ENCODE assay signal across 1 cellular context in genomic region chr17:21378553-21378952, GRCh38.
TF ChIP-seq lines count a peak whose summit lies in the region.

No MANE protein-coding gene starts in this region.

TF ChIP-seq in H1, 55 proteins besides CTCF, POLR2A, EP300 and RAD21 (continued from another document):
- TF ChIP-seq ATF3 (IDR thresholded peaks at IDR 0.05; ENCODE audit: insufficient read depth, low read depth, low read length), result no peak
- no peak for TF ChIP-seq KDM5A (IDR thresholded peaks at IDR 0.05; ENCODE audit: low read length)
- no peak for TF ChIP-seq RBBP5 (IDR thresholded peaks at IDR 0.05; ENCODE audit: borderline replicate concordance, low read depth, low read length)
- no peak for TF ChIP-seq ZNF274 (IDR thresholded peaks at IDR 0.05; ENCODE audit: borderline replicate concordance, extremely low read depth, low read length)
- no peak for TF ChIP-seq CBX8 (IDR thresholded peaks at IDR 0.05; ENCODE audit: borderline replicate concordance, low read depth, low read length)
